In the genomic region with DNA sequence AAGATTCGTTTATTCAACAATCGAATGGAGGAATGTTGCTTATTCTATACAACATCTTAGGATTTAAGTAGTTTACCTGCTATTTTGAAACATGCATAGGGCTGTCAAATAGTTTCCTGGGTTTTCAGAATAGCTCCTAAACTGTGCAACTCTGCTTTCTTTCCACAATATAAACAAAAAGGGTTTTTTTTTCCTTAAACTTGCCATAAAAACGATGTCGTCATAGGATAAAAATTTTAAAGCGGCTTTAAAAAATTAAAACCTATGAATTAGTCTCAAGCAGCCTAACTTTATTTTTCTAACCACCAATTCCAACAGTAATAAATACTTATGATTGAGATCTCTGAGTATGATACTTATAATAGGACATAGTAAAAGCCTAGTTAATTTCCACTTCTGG, we compare ENCODE assay signal across 16 cellular contexts. TPM values are rescaled to one million over a fixed set of nuclear protein-coding genes. Genes with fewer than 3 reads are reported as not detected.
DNase-seq lines count a peak whose midpoint lies in the region; ATAC-seq and TF ChIP-seq lines count a peak whose summit lies in the region.
"Had no signal": no experiment of that assay in that cellular context is flagged by ENCODE, and none has a peak within 500 bp of the region (broad histone marks: within the 10 kb centered on the region; RNA-seq: fewer than 3 reads in every experiment).

No MANE protein-coding gene starts in this region.

- H3K27ac ChIP-seq in A673 (ENCODE audit: low read depth, low read length, poor library complexity, severe bottlenecking) (peak overlapping the region; percentile 89), SK-N-MC (peak overlapping the region; percentile 36; the same call in 1 of the 2 replicates), hepatocyte (peak overlapping the region; percentile 33), foreskin keratinocyte (no peak overlapping the region)
- H3K27ac ChIP-seq: 22Rv1 had no signal

- DNase-seq in A673 (ENCODE audit: low spot score) = no peak
- DNase-seq in EL = peak; percentile 36
- no peak for DNase-seq in SK-N-MC (ENCODE audit: low read depth, low spot score)
- DNase-seq in hepatocyte (ENCODE audit: low spot score) = no peak
- DNase-seq in effector CD8-positive, alpha-beta T cell (lab: John Stamatoyannopoulos, UW) = no peak
- no peak for DNase-seq in stimulated activated naive CD8-positive, alpha-beta T cell treated with anti-CD3 and anti-CD28 coated beads, Interleukin-15, Interleukin-2, amounts not matched to agents 100 U/mL and 50 U/mL, for 24 hours
- no peak for DNase-seq in NCI-H2196 (lab: John Stamatoyannopoulos, UW; ENCODE audit: unreplicated experiment)
- no peak for DNase-seq in foreskin keratinocyte
- DNase-seq: COR-L47, DMS79, Karpas-422, NCI-H1417 treated with DMSO at 0.1 percent for 48 hours, NCI-H187, NCI-H2107 had no signal

- no TSS peak for BruUV-seq in A673 (replicated peaks; lab: Mats Ljungman, UMichigan)

- H3K9me3 ChIP-seq in A673 (ENCODE audit: low read depth, low read length, poor library complexity, severe bottlenecking) (no peaks in the 10 kb centered on the region), SK-N-MC (ENCODE audit: low read depth, low read length) (no peaks in the 10 kb centered on the region), hepatocyte (ENCODE audit: low read depth) (no peaks in the 10 kb centered on the region)

- H3K27me3 ChIP-seq in A673 (replicated peaks; ENCODE audit: insufficient read depth, low read depth, low read length, poor library complexity) (no peaks in the 10 kb centered on the region), hepatocyte (no peaks in the 10 kb centered on the region), foreskin keratinocyte (no peaks in the 10 kb centered on the region)

- ATAC-seq in stimulated activated naive CD8-positive, alpha-beta T cell treated with anti-CD3 and anti-CD28 coated beads, Interleukin-15, Interleukin-2, amounts not matched to agents 100 U/mL and 50 U/mL, for 24 hours = no peak
- no peak for ATAC-seq in foreskin keratinocyte
- ATAC-seq: PC-3 had no signal

- H3K4me3 ChIP-seq in A673 (ENCODE audit: low read depth, low read length, poor library complexity, severe bottlenecking) (peak overlapping the region; percentile 1), SK-N-MC (peak overlapping the region; percentile 51), hepatocyte (no peak overlapping the region)

- no peak overlapping the region for H2AFZ ChIP-seq in hepatocyte

- no peak overlapping the region for H3K9ac ChIP-seq in SK-N-MC (ENCODE audit: insufficient read length)

- H3K9me2 ChIP-seq in hepatocyte (replicated peaks; ENCODE audit: insufficient read depth) = no peaks in the 10 kb centered on the region

- CTCF ChIA-PET in A673 (lab: Charles Lee) = interaction anchor here (0.5 kb wide), 1 partner anchor 30 kb away, joined by 4 read pairs; no protein-coding TSS in a partner anchor

- intact Hi-C loops in A673 (cut with micrococcal nuclease; ENCODE audit: unreplicated experiment) = loop anchor here (2.0 kb wide), 1 partner anchor 16 kb away; no protein-coding TSS in a partner anchor

- H3K4me1 ChIP-seq in A673 (ENCODE audit: insufficient read depth, low read length, poor library complexity, severe bottlenecking) = peaks cover 47% of the 10 kb centered on the region
- H3K4me1 ChIP-seq in hepatocyte (ENCODE audit: insufficient read depth) = peaks cover 18% of the 10 kb centered on the region
- no peaks in the 10 kb centered on the region for H3K4me1 ChIP-seq in foreskin keratinocyte

- peak overlapping the region; percentile 25 for H3K4me2 ChIP-seq in hepatocyte

- no peaks in the 10 kb centered on the region for H3K36me3 ChIP-seq in A673 (ENCODE audit: insufficient read depth, low read length, poor library complexity, severe bottlenecking)
- H3K36me3 ChIP-seq in SK-N-MC (ENCODE audit: insufficient read depth, low read length) = no peaks in the 10 kb centered on the region
- H3K36me3 ChIP-seq in hepatocyte (replicated peaks; ENCODE audit: insufficient read depth, low read depth) = no peaks in the 10 kb centered on the region

- TF ChIP-seq CTCF in A673 (conservative IDR thresholded peaks at IDR 0.05; ENCODE audit: low read depth, low read length) = no peak
- TF ChIP-seq CTCF in hepatocyte (IDR thresholded peaks at IDR 0.05; ENCODE audit: poor library complexity) = no peak
- no peak for TF ChIP-seq CTCF in foreskin keratinocyte (conservative IDR thresholded peaks at IDR 0.05)

- no peaks in the 10 kb centered on the region for H3K79me2 ChIP-seq in hepatocyte

- POLR2A ChIA-PET in A673 (lab: Charles Lee; ENCODE audit: low non-redundant PET) = no interaction called here

- H4K20me1 ChIP-seq in hepatocyte (ENCODE audit: insufficient read depth, poor library complexity, severe bottlenecking) = no peaks in the 10 kb centered on the region

- 50% methylated on average over 5 of the region's 5 CpGs for WGBS in hepatocyte (ENCODE audit: low lambda C conversion rate, missing lambda C conversion rate)

RNA-seq across cellular contexts. Expression of gene STIM2, which starts 21.6 kb away (rescaled TPM):
- 56.1 and 59.0 TPM in 2 replicates for total RNA-seq in A673 (2021)
- 16.5 and 17.0 TPM in 2 replicates for total RNA-seq in hepatocyte
- 12.2 and 13.2 TPM in 2 replicates for polyA plus RNA-seq in hepatocyte
- 18.0 and 18.7 TPM in 2 replicates for total RNA-seq in foreskin keratinocyte
- 8.4 and 8.6 TPM in 2 replicates for polyA plus RNA-seq in foreskin keratinocyte
